Comparison of ENCODE assay signal across 1 cellular context in genomic region chr19:45952691-45953505, GRCh38.
TF ChIP-seq lines count a peak whose summit lies in the region.

No MANE protein-coding gene starts in this region.

TF ChIP-seq in WTC11, 78 proteins besides CTCF, POLR2A, EP300 and RAD21 (continued from another document and continues in another):
- TF ChIP-seq, protein P1, sequence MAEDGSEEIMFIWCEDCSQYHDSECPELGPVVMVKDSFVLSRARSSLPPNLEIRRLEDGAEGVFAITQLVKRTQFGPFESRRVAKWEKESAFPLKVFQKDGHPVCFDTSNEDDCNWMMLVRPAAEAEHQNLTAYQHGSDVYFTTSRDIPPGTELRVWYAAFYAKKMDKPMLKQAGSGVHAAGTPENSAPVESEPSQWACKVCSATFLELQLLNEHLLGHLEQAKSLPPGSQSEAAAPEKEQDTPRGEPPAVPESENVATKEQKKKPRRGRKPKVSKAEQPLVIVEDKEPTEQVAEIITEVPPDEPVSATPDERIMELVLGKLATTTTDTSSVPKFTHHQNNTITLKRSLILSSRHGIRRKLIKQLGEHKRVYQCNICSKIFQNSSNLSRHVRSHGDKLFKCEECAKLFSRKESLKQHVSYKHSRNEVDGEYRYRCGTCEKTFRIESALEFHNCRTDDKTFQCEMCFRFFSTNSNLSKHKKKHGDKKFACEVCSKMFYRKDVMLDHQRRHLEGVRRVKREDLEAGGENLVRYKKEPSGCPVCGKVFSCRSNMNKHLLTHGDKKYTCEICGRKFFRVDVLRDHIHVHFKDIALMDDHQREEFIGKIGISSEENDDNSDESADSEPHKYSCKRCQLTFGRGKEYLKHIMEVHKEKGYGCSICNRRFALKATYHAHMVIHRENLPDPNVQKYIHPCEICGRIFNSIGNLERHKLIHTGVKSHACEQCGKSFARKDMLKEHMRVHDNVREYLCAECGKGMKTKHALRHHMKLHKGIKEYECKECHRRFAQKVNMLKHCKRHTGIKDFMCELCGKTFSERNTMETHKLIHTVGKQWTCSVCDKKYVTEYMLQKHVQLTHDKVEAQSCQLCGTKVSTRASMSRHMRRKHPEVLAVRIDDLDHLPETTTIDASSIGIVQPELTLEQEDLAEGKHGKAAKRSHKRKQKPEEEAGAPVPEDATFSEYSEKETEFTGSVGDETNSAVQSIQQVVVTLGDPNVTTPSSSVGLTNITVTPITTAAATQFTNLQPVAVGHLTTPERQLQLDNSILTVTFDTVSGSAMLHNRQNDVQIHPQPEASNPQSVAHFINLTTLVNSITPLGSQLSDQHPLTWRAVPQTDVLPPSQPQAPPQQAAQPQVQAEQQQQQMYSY (CRISPR knock-in tag; IDR thresholded peaks at IDR 0.05), result peak; percentile 62; the same call in 1 of the 2 replicates
- TF ChIP-seq ELF4 (CRISPR knock-in tag; IDR thresholded peaks at IDR 0.05; ENCODE audit: low read depth) (no peak), HMGXB4 (CRISPR knock-in tag; IDR thresholded peaks at IDR 0.05) (no peak), ZSCAN18 (CRISPR knock-in tag; IDR thresholded peaks at IDR 0.05) (no peak), GTF2I (CRISPR knock-in tag; conservative IDR thresholded peaks at IDR 0.05) (no peak), PREB (CRISPR knock-in tag; IDR thresholded peaks at IDR 0.05; ENCODE audit: borderline replicate concordance) (peak; percentile 72; the same call in 1 of the 2 replicates), MXD4 (CRISPR knock-in tag; IDR thresholded peaks at IDR 0.05; ENCODE audit: borderline replicate concordance) (no peak), FOXP1 (CRISPR knock-in tag; IDR thresholded peaks at IDR 0.05; ENCODE audit: borderline replicate concordance) (peak; percentile 95), ATF1 (CRISPR knock-in tag; IDR thresholded peaks at IDR 0.05) (0 out of 2 replicates have a peak, but pooled peaks have one; percentile 19), NR1H2 (CRISPR knock-in tag; IDR thresholded peaks at IDR 0.05) (peak; percentile 59; the same call in 1 of the 2 replicates), JUN (CRISPR knock-in tag; IDR thresholded peaks at IDR 0.05) (peak; percentile 93), ETV6 (CRISPR knock-in tag; IDR thresholded peaks at IDR 0.05) (peak; percentile 94), NFE2L1 (CRISPR knock-in tag; IDR thresholded peaks at IDR 0.05) (0 out of 2 replicates have a peak, but pooled peaks have one; percentile 55), GRHL2 (CRISPR knock-in tag; IDR thresholded peaks at IDR 0.05; ENCODE audit: insufficient replicate concordance, severe bottlenecking) (no peak), ZNF671 (CRISPR knock-in tag; IDR thresholded peaks at IDR 0.05) (no peak), FOXJ3 (CRISPR knock-in tag; IDR thresholded peaks at IDR 0.05; ENCODE audit: borderline replicate concordance) (no peak), SMAD4 (CRISPR knock-in tag; IDR thresholded peaks at IDR 0.05) (peak; percentile 87), TP53 (CRISPR knock-in tag; IDR thresholded peaks at IDR 0.05) (peak; percentile 94), NFYB (CRISPR knock-in tag; conservative IDR thresholded peaks at IDR 0.05; ENCODE audit: low read depth) (no peak), KAT7 (CRISPR knock-in tag; IDR thresholded peaks at IDR 0.05; ENCODE audit: borderline replicate concordance) (no peak), ZNF396 (CRISPR knock-in tag; IDR thresholded peaks at IDR 0.05; ENCODE audit: borderline replicate concordance) (no peak), SOX15 (CRISPR knock-in tag; IDR thresholded peaks at IDR 0.05) (no peak), CREB1 (CRISPR knock-in tag; IDR thresholded peaks at IDR 0.05) (peak; percentile 50; the same call in 1 of the 2 replicates), ZNF416 (CRISPR knock-in tag; IDR thresholded peaks at IDR 0.05) (no peak), JAZF1 (CRISPR knock-in tag; IDR thresholded peaks at IDR 0.05) (no peak), ZBTB21 (CRISPR knock-in tag; IDR thresholded peaks at IDR 0.05; ENCODE audit: borderline replicate concordance) (peak; percentile 26), E2F5 (CRISPR knock-in tag; IDR thresholded peaks at IDR 0.05) (no peak)
- TF ChIP-seq, protein P2, sequence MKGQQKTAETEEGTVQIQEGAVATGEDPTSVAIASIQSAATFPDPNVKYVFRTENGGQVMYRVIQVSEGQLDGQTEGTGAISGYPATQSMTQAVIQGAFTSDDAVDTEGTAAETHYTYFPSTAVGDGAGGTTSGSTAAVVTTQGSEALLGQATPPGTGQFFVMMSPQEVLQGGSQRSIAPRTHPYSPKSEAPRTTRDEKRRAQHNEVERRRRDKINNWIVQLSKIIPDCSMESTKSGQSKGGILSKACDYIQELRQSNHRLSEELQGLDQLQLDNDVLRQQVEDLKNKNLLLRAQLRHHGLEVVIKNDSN (CRISPR knock-in tag; IDR thresholded peaks at IDR 0.05), result peak; percentile 60; the same call in 1 of the 2 replicates
- TF ChIP-seq, protein P3, sequence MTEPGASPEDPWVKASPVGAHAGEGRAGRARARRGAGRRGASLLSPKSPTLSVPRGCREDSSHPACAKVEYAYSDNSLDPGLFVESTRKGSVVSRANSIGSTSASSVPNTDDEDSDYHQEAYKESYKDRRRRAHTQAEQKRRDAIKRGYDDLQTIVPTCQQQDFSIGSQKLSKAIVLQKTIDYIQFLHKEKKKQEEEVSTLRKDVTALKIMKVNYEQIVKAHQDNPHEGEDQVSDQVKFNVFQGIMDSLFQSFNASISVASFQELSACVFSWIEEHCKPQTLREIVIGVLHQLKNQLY (CRISPR knock-in tag; IDR thresholded peaks at IDR 0.05), result no peak
- TF ChIP-seq, protein P4, sequence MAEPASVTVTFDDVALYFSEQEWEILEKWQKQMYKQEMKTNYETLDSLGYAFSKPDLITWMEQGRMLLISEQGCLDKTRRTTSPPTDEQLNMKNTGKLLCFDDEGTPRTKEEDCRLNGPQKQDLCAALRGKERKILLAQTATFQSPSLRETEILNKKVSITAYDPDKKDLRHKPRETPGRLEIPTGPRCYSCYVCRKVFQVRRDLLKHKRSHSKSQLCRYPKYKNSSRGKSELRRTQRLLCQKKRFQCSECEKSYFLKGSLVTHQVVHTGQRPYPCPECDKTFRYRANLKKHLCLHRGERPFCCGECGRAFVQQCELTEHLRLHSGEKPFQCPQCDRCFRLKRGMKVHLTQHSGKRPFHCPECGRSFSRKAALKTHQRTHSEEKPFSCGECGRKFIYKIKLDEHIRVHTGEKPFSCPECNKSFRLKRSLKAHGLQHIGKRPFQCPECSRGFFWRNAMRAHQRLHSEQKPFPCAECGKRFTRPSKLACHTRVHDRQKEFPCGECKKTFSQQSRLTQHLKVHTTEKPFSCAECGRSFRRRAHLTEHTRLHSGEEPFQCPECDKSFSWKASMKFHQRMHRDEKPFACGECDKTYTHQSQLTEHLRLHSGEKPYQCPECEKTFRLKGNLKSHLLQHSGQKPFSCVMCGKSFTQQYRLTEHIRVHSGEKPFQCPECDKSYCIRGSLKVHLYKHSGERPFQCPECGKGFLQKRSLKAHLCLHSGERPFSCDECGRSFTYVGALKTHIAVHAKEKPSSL (CRISPR knock-in tag; conservative IDR thresholded peaks at IDR 0.05), result no peak
- TF ChIP-seq, protein P5, sequence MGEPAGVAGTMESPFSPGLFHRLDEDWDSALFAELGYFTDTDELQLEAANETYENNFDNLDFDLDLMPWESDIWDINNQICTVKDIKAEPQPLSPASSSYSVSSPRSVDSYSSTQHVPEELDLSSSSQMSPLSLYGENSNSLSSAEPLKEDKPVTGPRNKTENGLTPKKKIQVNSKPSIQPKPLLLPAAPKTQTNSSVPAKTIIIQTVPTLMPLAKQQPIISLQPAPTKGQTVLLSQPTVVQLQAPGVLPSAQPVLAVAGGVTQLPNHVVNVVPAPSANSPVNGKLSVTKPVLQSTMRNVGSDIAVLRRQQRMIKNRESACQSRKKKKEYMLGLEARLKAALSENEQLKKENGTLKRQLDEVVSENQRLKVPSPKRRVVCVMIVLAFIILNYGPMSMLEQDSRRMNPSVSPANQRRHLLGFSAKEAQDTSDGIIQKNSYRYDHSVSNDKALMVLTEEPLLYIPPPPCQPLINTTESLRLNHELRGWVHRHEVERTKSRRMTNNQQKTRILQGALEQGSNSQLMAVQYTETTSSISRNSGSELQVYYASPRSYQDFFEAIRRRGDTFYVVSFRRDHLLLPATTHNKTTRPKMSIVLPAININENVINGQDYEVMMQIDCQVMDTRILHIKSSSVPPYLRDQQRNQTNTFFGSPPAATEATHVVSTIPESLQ (CRISPR knock-in tag; IDR thresholded peaks at IDR 0.05), result no peak
- TF ChIP-seq, protein P6, sequence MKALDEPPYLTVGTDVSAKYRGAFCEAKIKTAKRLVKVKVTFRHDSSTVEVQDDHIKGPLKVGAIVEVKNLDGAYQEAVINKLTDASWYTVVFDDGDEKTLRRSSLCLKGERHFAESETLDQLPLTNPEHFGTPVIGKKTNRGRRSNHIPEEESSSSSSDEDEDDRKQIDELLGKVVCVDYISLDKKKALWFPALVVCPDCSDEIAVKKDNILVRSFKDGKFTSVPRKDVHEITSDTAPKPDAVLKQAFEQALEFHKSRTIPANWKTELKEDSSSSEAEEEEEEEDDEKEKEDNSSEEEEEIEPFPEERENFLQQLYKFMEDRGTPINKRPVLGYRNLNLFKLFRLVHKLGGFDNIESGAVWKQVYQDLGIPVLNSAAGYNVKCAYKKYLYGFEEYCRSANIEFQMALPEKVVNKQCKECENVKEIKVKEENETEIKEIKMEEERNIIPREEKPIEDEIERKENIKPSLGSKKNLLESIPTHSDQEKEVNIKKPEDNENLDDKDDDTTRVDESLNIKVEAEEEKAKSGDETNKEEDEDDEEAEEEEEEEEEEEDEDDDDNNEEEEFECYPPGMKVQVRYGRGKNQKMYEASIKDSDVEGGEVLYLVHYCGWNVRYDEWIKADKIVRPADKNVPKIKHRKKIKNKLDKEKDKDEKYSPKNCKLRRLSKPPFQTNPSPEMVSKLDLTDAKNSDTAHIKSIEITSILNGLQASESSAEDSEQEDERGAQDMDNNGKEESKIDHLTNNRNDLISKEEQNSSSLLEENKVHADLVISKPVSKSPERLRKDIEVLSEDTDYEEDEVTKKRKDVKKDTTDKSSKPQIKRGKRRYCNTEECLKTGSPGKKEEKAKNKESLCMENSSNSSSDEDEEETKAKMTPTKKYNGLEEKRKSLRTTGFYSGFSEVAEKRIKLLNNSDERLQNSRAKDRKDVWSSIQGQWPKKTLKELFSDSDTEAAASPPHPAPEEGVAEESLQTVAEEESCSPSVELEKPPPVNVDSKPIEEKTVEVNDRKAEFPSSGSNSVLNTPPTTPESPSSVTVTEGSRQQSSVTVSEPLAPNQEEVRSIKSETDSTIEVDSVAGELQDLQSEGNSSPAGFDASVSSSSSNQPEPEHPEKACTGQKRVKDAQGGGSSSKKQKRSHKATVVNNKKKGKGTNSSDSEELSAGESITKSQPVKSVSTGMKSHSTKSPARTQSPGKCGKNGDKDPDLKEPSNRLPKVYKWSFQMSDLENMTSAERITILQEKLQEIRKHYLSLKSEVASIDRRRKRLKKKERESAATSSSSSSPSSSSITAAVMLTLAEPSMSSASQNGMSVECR (CRISPR knock-in tag; IDR thresholded peaks at IDR 0.05; ENCODE audit: borderline replicate concordance), result peak; percentile 99
- TF ChIP-seq, protein P7, sequence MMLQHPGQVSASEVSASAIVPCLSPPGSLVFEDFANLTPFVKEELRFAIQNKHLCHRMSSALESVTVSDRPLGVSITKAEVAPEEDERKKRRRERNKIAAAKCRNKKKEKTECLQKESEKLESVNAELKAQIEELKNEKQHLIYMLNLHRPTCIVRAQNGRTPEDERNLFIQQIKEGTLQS (CRISPR knock-in tag; conservative IDR thresholded peaks at IDR 0.05), result no peak
- TF ChIP-seq, protein P8, sequence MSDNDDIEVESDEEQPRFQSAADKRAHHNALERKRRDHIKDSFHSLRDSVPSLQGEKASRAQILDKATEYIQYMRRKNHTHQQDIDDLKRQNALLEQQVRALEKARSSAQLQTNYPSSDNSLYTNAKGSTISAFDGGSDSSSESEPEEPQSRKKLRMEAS (CRISPR knock-in tag; IDR thresholded peaks at IDR 0.05), result peak; percentile 84
- TF ChIP-seq, protein P9, sequence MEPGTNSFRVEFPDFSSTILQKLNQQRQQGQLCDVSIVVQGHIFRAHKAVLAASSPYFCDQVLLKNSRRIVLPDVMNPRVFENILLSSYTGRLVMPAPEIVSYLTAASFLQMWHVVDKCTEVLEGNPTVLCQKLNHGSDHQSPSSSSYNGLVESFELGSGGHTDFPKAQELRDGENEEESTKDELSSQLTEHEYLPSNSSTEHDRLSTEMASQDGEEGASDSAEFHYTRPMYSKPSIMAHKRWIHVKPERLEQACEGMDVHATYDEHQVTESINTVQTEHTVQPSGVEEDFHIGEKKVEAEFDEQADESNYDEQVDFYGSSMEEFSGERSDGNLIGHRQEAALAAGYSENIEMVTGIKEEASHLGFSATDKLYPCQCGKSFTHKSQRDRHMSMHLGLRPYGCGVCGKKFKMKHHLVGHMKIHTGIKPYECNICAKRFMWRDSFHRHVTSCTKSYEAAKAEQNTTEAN (CRISPR knock-in tag; IDR thresholded peaks at IDR 0.05), result peak; percentile 83; the same call in 1 of the 2 replicates
